Comparison of ENCODE assay signal across 8 cellular contexts in genomic region chr11:4539603-4540219, GRCh38. TPM values are rescaled to one million over a fixed set of nuclear protein-coding genes. Genes with fewer than 3 reads are reported as not detected.
DNase-seq lines count a peak whose midpoint lies in the region; ATAC-seq and TF ChIP-seq lines count a peak whose summit lies in the region.

No MANE protein-coding gene starts in this region.

- no peaks in the 10 kb centered on the region for H4K20me1 ChIP-seq in MM.1S (ENCODE audit: insufficient read depth, low read length)

- H3K27ac ChIP-seq in MM.1S (ENCODE audit: low read length): no peak overlapping the region
- H3K27ac ChIP-seq in dorsolateral prefrontal cortex: no peak overlapping the region
- H3K27ac ChIP-seq in lung (ENCODE audit: low read depth in 1 of 2, low read length in 1 of 2): no peak overlapping the region

- no peak overlapping the region for H3K9ac ChIP-seq in MM.1S (ENCODE audit: low read length)

- H2AFZ ChIP-seq in MM.1S (ENCODE audit: low read length): no peak overlapping the region

- peak; percentile 83 for TF ChIP-seq CTCF in MM.1S (IDR thresholded peaks at IDR 0.05; ENCODE audit: low read length)
- TF ChIP-seq CTCF in dorsolateral prefrontal cortex (IDR thresholded peaks at IDR 0.05 in 54 of 56, conservative IDR thresholded peaks at IDR 0.05 in 2 of 56; ENCODE audit: low read depth in 1 of 56, partially characterized antibody in 56 of 56): peak in 55 of 56 donors; percentile 8 to 76 (median 54)
- peak; percentile 37 for TF ChIP-seq CTCF in lung (IDR thresholded peaks at IDR 0.05; ENCODE audit: control extremely low read depth, extremely low read depth)

- H3K4me1 ChIP-seq in MM.1S (ENCODE audit: low read length) (no peaks in the 10 kb centered on the region), lung (ENCODE audit: control insufficient read depth in 2 of 2, insufficient read depth in 2 of 2, low read length in 2 of 2) (no peaks in the 10 kb centered on the region)

- H3K9me2 ChIP-seq in MM.1S (replicated peaks; ENCODE audit: insufficient read depth, low read length): no peaks in the 10 kb centered on the region

- H3K9me3 ChIP-seq in MM.1S (replicated peaks; ENCODE audit: insufficient read depth, low read length): no peaks in the 10 kb centered on the region
- H3K9me3 ChIP-seq in lung (ENCODE audit: control insufficient read depth in 2 of 2, insufficient read depth in 1 of 2, low read length in 1 of 2): no peaks in the 10 kb centered on the region

- no peak overlapping the region for H3K4me2 ChIP-seq in MM.1S (ENCODE audit: low read depth, low read length)

- H3K4me3 ChIP-seq in MM.1S (ENCODE audit: low read length) (no peak overlapping the region), dorsolateral prefrontal cortex (no peak overlapping the region), lung (no peak overlapping the region)

- 27 to 30% methylated on average over 3 of the region's 3 CpGs for WGBS in lung, 2 donors

- DNase-seq in COLO829 (ENCODE audit: low spot score) (peak; percentile 59), MM.1S (peak; percentile 40), dorsolateral prefrontal cortex (peak in 7 of 10 donors; percentile 16 to 61 (median 44)), lung (ENCODE audit: low spot score) (peak; percentile 39)
- DNase-seq in activated CD4-positive, alpha-beta T cell treated with anti-CD3 and anti-CD28 coated beads for 48 hours: peak; percentile 63
- peak; percentile 11 for DNase-seq in stimulated activated CD8-positive, alpha-beta memory T cell treated with anti-CD3 and anti-CD28 coated beads, Interleukin-7, amount 100 ng/mL, for 24 hours (ENCODE audit: low read depth)

- intact Hi-C loops in dorsolateral prefrontal cortex (cut with DNase I): loop anchor here (5.0 kb wide), 1 partner anchor 352 kb away; no protein-coding TSS in a partner anchor

- H3K36me3 ChIP-seq in MM.1S (replicated peaks; ENCODE audit: insufficient read depth, low read length) (no peaks in the 10 kb centered on the region), lung (ENCODE audit: control insufficient read depth in 2 of 2, insufficient read depth in 2 of 2, low read length in 2 of 2) (no peaks in the 10 kb centered on the region)

- no peaks in the 10 kb centered on the region for H3F3A ChIP-seq in MM.1S (ENCODE audit: insufficient read depth, low read length)

- ATAC-seq in GM19452 (IDR thresholded peaks at IDR 0.05; ENCODE audit: unreplicated experiment) (peak; percentile 77), lung (ENCODE audit: insufficient read depth, low FRiP score) (peak; percentile 72), GM18519 (IDR thresholded peaks at IDR 0.05; ENCODE audit: low FRiP score, unreplicated experiment) (no peak)

- no peaks in the 10 kb centered on the region for H3K79me2 ChIP-seq in MM.1S (ENCODE audit: low read length)

- H3K27me3 ChIP-seq in MM.1S (replicated peaks; ENCODE audit: insufficient read depth, low read length) (no peaks in the 10 kb centered on the region), dorsolateral prefrontal cortex (peaks cover 0 to 6% (median 0%) of the 10 kb centered on the region in 45 donors), lung (ENCODE audit: control insufficient read depth, insufficient read depth) (no peaks in the 10 kb centered on the region)

RNA-seq across cellular contexts. Expression of gene OR52M1, which starts 5.3 kb away (rescaled TPM):
- not detected for total RNA-seq in dorsolateral prefrontal cortex
- not detected for total RNA-seq in lung
- not detected for polyA plus RNA-seq in lung

RNA-seq across cellular contexts. Expression of gene OR52I2, which starts 41.8 kb away (rescaled TPM):
- total RNA-seq in dorsolateral prefrontal cortex (not detected), lung (not detected)
- polyA plus RNA-seq in lung: not detected

RNA-seq across cellular contexts. Expression of gene OR52I1, which starts 54.1 kb away (rescaled TPM):
- total RNA-seq in dorsolateral prefrontal cortex (under 1 TPM in 11 of 120 experiments, not detected in 109; 0.16 to 0.43 (median 0.21) TPM), lung (not detected)
- not detected for polyA plus RNA-seq in lung

RNA-seq across cellular contexts. Expression of gene OR52K1, which starts 57.3 kb away (rescaled TPM):
- total RNA-seq in dorsolateral prefrontal cortex (under 1 TPM in 55 of 120 experiments, not detected in 65; 0.07 to 0.96 (median 0.17) TPM), lung (under 1 TPM in 1 of 2 donors, not detected in 1; 0.18 TPM)
- polyA plus RNA-seq in lung: under 1 TPM in 1 of 2 donors, not detected in 1; 0.01 TPM

Comparison
In these comparisons a context has a peak if more than half of its experiments do, and no peak if none do; other contexts are left out.
1. DNase-seq: peak in every context shown above with its lines; median percentile 63 in activated CD4-positive, alpha-beta T cell treated with anti-CD3 and anti-CD28 coated beads for 48 hours; 59 in COLO829; 44 in dorsolateral prefrontal cortex; 40 in MM.1S; 39 in lung; 11 in stimulated activated CD8-positive, alpha-beta memory T cell treated with anti-CD3 and anti-CD28 coated beads, Interleukin-7, amount 100 ng/mL, for 24 hours.